Comparison of ENCODE assay signal across 8 cellular contexts in genomic region chr6:140774080-140774505, GRCh38.
DNase-seq lines count a peak whose midpoint lies in the region; ATAC-seq and TF ChIP-seq lines count a peak whose summit lies in the region.

No MANE protein-coding gene starts in this region.

- H3K4me3 Mint-ChIP-seq in activated naive CD4-positive, alpha-beta T cell treated with anti-CD3 and anti-CD28 coated beads for 36 hours = no peak overlapping the region
- no peak overlapping the region for H3K4me3 Mint-ChIP-seq in stimulated activated naive B cell treated with anti-CD40 and anti-IgM and Interleukin-4, amounts not matched to agents 10 μg/mL and 1 μg/mL and 100 μg/mL, for 72 hours

- CTCF ChIA-PET in activated naive CD4-positive, alpha-beta T cell treated with anti-CD3 and anti-CD28 coated beads for 36 hours (lab: Charles Lee) = no interaction called here

- no peak overlapping the region for H3K4me3 ChIP-seq in fibroblast of mammary gland (ENCODE audit: control insufficient read depth, low read depth, low read length)

- DNase-seq in activated naive CD4-positive, alpha-beta T cell treated with anti-CD3 and anti-CD28 coated beads, Interleukin-2, amount 50 U/mL, for 72 hours (ENCODE audit: low spot score in 2 of 2) = no peak
- no peak for DNase-seq in activated naive CD4-positive, alpha-beta T cell treated with anti-CD3 and anti-CD28 coated beads for 36 hours
- DNase-seq in NCI-H2196 (lab: John Stamatoyannopoulos, UW; ENCODE audit: unreplicated experiment) (peak; percentile 47), fibroblast of mammary gland (ENCODE audit: low read depth) (peak; percentile 89)
- DNase-seq in stimulated activated naive B cell treated with anti-CD40 and anti-IgM and Interleukin-4, amounts not matched to agents 10 μg/mL and 1 μg/mL and 100 μg/mL, for 72 hours = no peak
- DNase-seq in activated CD4-positive, CD25-positive, alpha-beta regulatory T cell treated with anti-CD3 and anti-CD28 coated beads, Interleukin-2, amount 50 U/mL, for 72 hours = no peak
- no peak for DNase-seq in activated T-cell treated with anti-CD3 and anti-CD28 coated beads, Interleukin-2, amount 50 U/mL, for 48 hours

- intact Hi-C loops in activated naive CD4-positive, alpha-beta T cell treated with anti-CD3 and anti-CD28 coated beads for 36 hours (cut with micrococcal nuclease) = loop anchor here (1.0 kb wide), 1 partner anchor 35 kb away; no protein-coding TSS in a partner anchor

- no peak overlapping the region for H3K27ac Mint-ChIP-seq in activated naive CD4-positive, alpha-beta T cell treated with anti-CD3 and anti-CD28 coated beads, Interleukin-2, amount 50 U/mL, for 72 hours
- H3K27ac Mint-ChIP-seq in activated naive CD4-positive, alpha-beta T cell treated with anti-CD3 and anti-CD28 coated beads for 36 hours = no peak overlapping the region
- no peak overlapping the region for H3K27ac Mint-ChIP-seq in stimulated activated naive B cell treated with anti-CD40 and anti-IgM and Interleukin-4, amounts not matched to agents 10 μg/mL and 1 μg/mL and 100 μg/mL, for 72 hours

- H3K4me1 Mint-ChIP-seq in activated naive CD4-positive, alpha-beta T cell treated with anti-CD3 and anti-CD28 coated beads for 36 hours (ENCODE audit: low read depth) = no peaks in the 10 kb centered on the region
- H3K4me1 Mint-ChIP-seq in stimulated activated naive B cell treated with anti-CD40 and anti-IgM and Interleukin-4, amounts not matched to agents 10 μg/mL and 1 μg/mL and 100 μg/mL, for 72 hours = no peaks in the 10 kb centered on the region

- H3K27me3 Mint-ChIP-seq in activated naive CD4-positive, alpha-beta T cell treated with anti-CD3 and anti-CD28 coated beads for 36 hours (ENCODE audit: low read depth) = peaks cover 18% of the 10 kb centered on the region
- H3K27me3 Mint-ChIP-seq in stimulated activated naive B cell treated with anti-CD40 and anti-IgM and Interleukin-4, amounts not matched to agents 10 μg/mL and 1 μg/mL and 100 μg/mL, for 72 hours = no peaks in the 10 kb centered on the region

- H3K36me3 Mint-ChIP-seq in activated naive CD4-positive, alpha-beta T cell treated with anti-CD3 and anti-CD28 coated beads, Interleukin-2, amount 50 U/mL, for 72 hours = no peaks in the 10 kb centered on the region
- no peaks in the 10 kb centered on the region for H3K36me3 Mint-ChIP-seq in activated naive CD4-positive, alpha-beta T cell treated with anti-CD3 and anti-CD28 coated beads for 36 hours (ENCODE audit: low read depth)
- no peaks in the 10 kb centered on the region for H3K36me3 Mint-ChIP-seq in stimulated activated naive B cell treated with anti-CD40 and anti-IgM and Interleukin-4, amounts not matched to agents 10 μg/mL and 1 μg/mL and 100 μg/mL, for 72 hours

- ATAC-seq in activated naive CD4-positive, alpha-beta T cell treated with anti-CD3 and anti-CD28 coated beads, Interleukin-2, amount 50 U/mL, for 72 hours = peak; percentile 64 to 100
- peak; percentile 100 for ATAC-seq in HG02798 (IDR thresholded peaks at IDR 0.05; ENCODE audit: poor library complexity, unreplicated experiment)
- ATAC-seq in stimulated activated naive B cell treated with anti-CD40 and anti-IgM and Interleukin-4, amounts not matched to agents 10 μg/mL and 1 μg/mL and 100 μg/mL, for 72 hours (replicated peaks) = peak; percentile 68 to 79

- TF ChIP-seq CTCF in fibroblast of mammary gland (conservative IDR thresholded peaks at IDR 0.05; ENCODE audit: control insufficient read depth, insufficient read depth, low read depth, low read length) = no peak

- H3K9me3 Mint-ChIP-seq in activated naive CD4-positive, alpha-beta T cell treated with anti-CD3 and anti-CD28 coated beads, Interleukin-2, amount 50 U/mL, for 72 hours = peaks cover 0 to 7% of the 10 kb centered on the region in 2 donors
- H3K9me3 Mint-ChIP-seq in activated naive CD4-positive, alpha-beta T cell treated with anti-CD3 and anti-CD28 coated beads for 36 hours = peaks cover 5% of the 10 kb centered on the region
- H3K9me3 Mint-ChIP-seq in stimulated activated naive B cell treated with anti-CD40 and anti-IgM and Interleukin-4, amounts not matched to agents 10 μg/mL and 1 μg/mL and 100 μg/mL, for 72 hours = peaks cover 4 to 5% of the 10 kb centered on the region in 2 donors

Comparison
In these comparisons a context has a peak if more than half of its experiments do, and no peak if none do; other contexts are left out.
1. DNase-seq: peak in NCI-H2196 (single experiment) and fibroblast of mammary gland (single experiment); none in activated naive CD4-positive, alpha-beta T cell treated with anti-CD3 and anti-CD28 coated beads, Interleukin-2, amount 50 U/mL, for 72 hours (0 of 2), activated naive CD4-positive, alpha-beta T cell treated with anti-CD3 and anti-CD28 coated beads for 36 hours (single experiment), stimulated activated naive B cell treated with anti-CD40 and anti-IgM and Interleukin-4, amounts not matched to agents 10 μg/mL and 1 μg/mL and 100 μg/mL, for 72 hours (single experiment), activated CD4-positive, CD25-positive, alpha-beta regulatory T cell treated with anti-CD3 and anti-CD28 coated beads, Interleukin-2, amount 50 U/mL, for 72 hours (single experiment) and activated T-cell treated with anti-CD3 and anti-CD28 coated beads, Interleukin-2, amount 50 U/mL, for 48 hours (0 of 2).
2. Peak in every context shown above with its lines, with median percentiles within 50 percentile points of each other: ATAC-seq.